Comparison of ENCODE assay signal across 8 cellular contexts in genomic region chr21:33894736-33895288, GRCh38. TPM values are rescaled to one million over a fixed set of nuclear protein-coding genes. Genes with fewer than 3 reads are reported as not detected.
DNase-seq lines count a peak whose midpoint lies in the region; ATAC-seq, FAIRE-seq and TF ChIP-seq lines count a peak whose summit lies in the region.

No MANE protein-coding gene starts in this region.

- TF ChIP-seq CTCF in Loucy (conservative IDR thresholded peaks at IDR 0.05; ENCODE audit: low read length) (peak; percentile 81), pancreas (IDR thresholded peaks at IDR 0.05) (peak in 3 of 4 donors; percentile 28 to 48 (median 30)), thoracic aorta (IDR thresholded peaks at IDR 0.05) (peak; percentile 72)

- H3K27me3 ChIP-seq in Loucy (ENCODE audit: insufficient read depth, low read length, poor library complexity, severe bottlenecking) (no peaks in the 10 kb centered on the region), pancreas (no peaks in the 10 kb centered on the region), thoracic aorta (replicated peaks; ENCODE audit: insufficient read depth) (no peaks in the 10 kb centered on the region)

- H3K4me2 ChIP-seq in Loucy (ENCODE audit: low read depth, low read length, poor library complexity, severe bottlenecking): peak overlapping the region; percentile 63

- H4K20me1 ChIP-seq in Loucy (ENCODE audit: insufficient read depth, low read length, poor library complexity, severe bottlenecking): no peaks in the 10 kb centered on the region

- H3K4me3 ChIP-seq in Loucy (ENCODE audit: low read length, poor library complexity, severe bottlenecking) (peak overlapping the region; percentile 31), pancreas (peak overlapping the region in 1 of 4 donors; percentile 6), thoracic aorta (peak overlapping the region; percentile 65)

- H3K4me1 ChIP-seq in Loucy (ENCODE audit: insufficient read depth, low read length, poor library complexity, severe bottlenecking) (peaks cover 8% of the 10 kb centered on the region), pancreas (peaks cover 0 to 6% (median 0%) of the 10 kb centered on the region in 3 donors), thoracic aorta (ENCODE audit: control insufficient read depth in 1 of 2, low read depth in 2 of 2) (peaks cover 14 to 28% of the 10 kb centered on the region in 2 donors)

- no peaks in the 10 kb centered on the region for H3K79me2 ChIP-seq in Loucy (ENCODE audit: insufficient read depth, low read length)

- H3K36me3 ChIP-seq in Loucy (ENCODE audit: insufficient read depth, low read length): no peaks in the 10 kb centered on the region
- no peaks in the 10 kb centered on the region for H3K36me3 ChIP-seq in pancreas
- H3K36me3 ChIP-seq in thoracic aorta: no peaks in the 10 kb centered on the region

- ATAC-seq in Right ventricle myocardium inferior (peak; percentile 91), pancreas (peak; percentile 70 to 96 (median 94)), thoracic aorta (ENCODE audit: insufficient number of reproducible peaks, low FRiP score, low read depth) (no peak)

- peak overlapping the region; percentile 46 for H3K9ac ChIP-seq in Loucy (ENCODE audit: low read depth, low read length, poor library complexity, severe bottlenecking)

- H3K9me3 Mint-ChIP-seq in activated naive CD4-positive, alpha-beta T cell treated with anti-CD3 and anti-CD28 coated beads, Interleukin-2, amount 50 U/mL, for 24 hours: no peaks in the 10 kb centered on the region

- DNase-seq in EL: peak; percentile 90
- DNase-seq in SK-MEL-5 (ENCODE audit: low read depth, low spot score): peak; percentile 87
- peak; percentile 87 for DNase-seq in Right ventricle myocardium inferior (ENCODE audit: missing footprints)
- DNase-seq in pancreas: peak; percentile 39 to 72 (median 58)
- peak; percentile 50 for DNase-seq in thoracic aorta (ENCODE audit: low spot score)
- no peak for DNase-seq in NK-92 treated with Interleukin-12 subunit alpha and Interleukin-12 subunit beta, amount 100 ng/mL, for 24 hours (lab: John Stamatoyannopoulos, UW)

- peak overlapping the region; percentile 53 for H3K27ac Mint-ChIP-seq in activated naive CD4-positive, alpha-beta T cell treated with anti-CD3 and anti-CD28 coated beads, Interleukin-2, amount 50 U/mL, for 24 hours

- in situ Hi-C loops in SK-MEL-5 (cut with HindIII; ENCODE audit: low pct_unique_long_range_greater_than_20kb, low sequenced_read_pairs): no loop called here

- H3K36me3 Mint-ChIP-seq in activated naive CD4-positive, alpha-beta T cell treated with anti-CD3 and anti-CD28 coated beads, Interleukin-2, amount 50 U/mL, for 24 hours: no peaks in the 10 kb centered on the region

- H3K9me2 ChIP-seq in Loucy (replicated peaks; ENCODE audit: low read depth, low read length): no peaks in the 10 kb centered on the region

- H3F3A ChIP-seq in Loucy (ENCODE audit: low read depth): no peaks in the 10 kb centered on the region

- H3K9me3 ChIP-seq in Loucy (ENCODE audit: insufficient read depth, low read depth, low read length): no peaks in the 10 kb centered on the region
- no peaks in the 10 kb centered on the region for H3K9me3 ChIP-seq in pancreas
- no peaks in the 10 kb centered on the region for H3K9me3 ChIP-seq in thoracic aorta

- WGBS in pancreas, 2 donors: 2 to 3% methylated on average over 20 of the region's 20 CpGs

- H2AFZ ChIP-seq in Loucy (ENCODE audit: low read length): peak overlapping the region; percentile 95

- H3K27me3 Mint-ChIP-seq in activated naive CD4-positive, alpha-beta T cell treated with anti-CD3 and anti-CD28 coated beads, Interleukin-2, amount 50 U/mL, for 24 hours: no peaks in the 10 kb centered on the region

- intact Hi-C loops in Right ventricle myocardium inferior (cut with DNase I) (loop anchor here (5.0 kb wide), 1 partner anchor 253 kb away; the partner anchor contains the start of genes CRYZL1 and ITSN1), pancreas (cut with DNase I) (no loop called here)

- no peak for FAIRE-seq in pancreas (lab: Jason Lieb, UNC)

- H3K4me1 Mint-ChIP-seq in activated naive CD4-positive, alpha-beta T cell treated with anti-CD3 and anti-CD28 coated beads, Interleukin-2, amount 50 U/mL, for 24 hours: peaks cover 13% of the 10 kb centered on the region

- H3K27ac ChIP-seq in pancreas (no peak overlapping the region), thoracic aorta (no peak overlapping the region)

- peak overlapping the region; percentile 84 for H3K4me3 Mint-ChIP-seq in activated naive CD4-positive, alpha-beta T cell treated with anti-CD3 and anti-CD28 coated beads, Interleukin-2, amount 50 U/mL, for 24 hours

RNA-seq across cellular contexts. Expression of gene ATP5PO, which starts 20.8 kb away (rescaled TPM):
- total RNA-seq in SK-MEL-5 (2014; rRNA removed; shearing (Covaris generic)): 248 and 278 TPM in 2 replicates
- 174 and 222 TPM in 2 replicates for polyA plus RNA-seq in SK-MEL-5 (2015; cell fraction: cytosol; rRNA removed)
- 47.2 and 59.7 TPM in 2 replicates for polyA plus RNA-seq in SK-MEL-5 (2015; cell fraction: nucleus; rRNA removed)
- total RNA-seq in Right ventricle myocardium inferior: 886 TPM
- total RNA-seq in pancreas: 10 to 100 TPM; 52.0 to 82.4 (median 72.7) TPM
- 100 to 1,000 TPM; 113 to 124 TPM for polyA plus RNA-seq in pancreas
- total RNA-seq in thoracic aorta: 100 to 1,000 TPM in 1 of 2 donors, 10 to 100 TPM in 1; 97.0 to 130 TPM

Comparison
In these comparisons a context has a peak if more than half of its experiments do, and no peak if none do; other contexts are left out.
1. CTCF ChIP-seq: peak in every context shown above with its lines; median percentile 81 in Loucy; 72 in thoracic aorta; 30 in pancreas.